In the genomic region with DNA sequence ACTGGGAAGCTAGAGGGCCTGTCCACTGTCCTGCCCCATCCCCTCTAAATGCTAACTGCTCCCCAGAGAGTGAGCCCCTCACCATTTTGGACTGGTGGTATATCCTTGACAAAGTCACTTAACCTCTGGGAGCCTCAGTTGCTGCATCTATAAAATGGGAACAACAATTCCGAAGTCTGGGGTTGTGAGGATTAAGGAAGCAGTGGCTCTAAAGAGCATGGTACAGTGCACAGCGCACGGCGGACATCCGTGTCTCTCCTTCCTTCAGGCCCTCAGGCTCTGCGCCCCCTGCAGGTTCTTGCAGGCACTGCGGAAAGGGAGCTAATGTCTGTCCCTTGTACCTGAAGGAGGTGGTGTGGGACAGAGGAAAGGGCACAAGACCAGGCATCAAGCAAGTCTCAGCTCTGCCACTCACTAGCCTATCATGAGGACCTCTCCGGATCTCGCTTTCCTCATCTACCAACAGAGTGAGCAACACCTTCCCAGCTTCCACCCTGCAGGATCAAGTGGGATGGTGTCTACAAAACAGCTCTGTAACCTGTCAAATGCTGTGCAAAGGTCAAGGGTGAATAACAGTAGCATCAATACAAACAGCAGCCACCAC, we compare ENCODE assay signal across 8 cellular contexts. TPM values are rescaled to one million over a fixed set of nuclear protein-coding genes. Genes with fewer than 3 reads are reported as not detected.
DNase-seq lines count a peak whose midpoint lies in the region; ATAC-seq and TF ChIP-seq lines count a peak whose summit lies in the region.

No MANE protein-coding gene starts in this region.

- no peak overlapping the region for H3K27ac Mint-ChIP-seq in CD14-positive monocyte

- H3K4me3 ChIP-seq in HAP-1 (no peak overlapping the region), SJSA1 (no peak overlapping the region), left ventricle myocardium inferior (no peak overlapping the region), spleen (no peak overlapping the region)

- DNase-seq in CD14-positive monocyte (ENCODE audit: low spot score) (peak; percentile 77), HAP-1 (ENCODE audit: low spot score in 2 of 2) (peak; percentile 42 to 91), SJSA1 (ENCODE audit: low read depth in 1 of 2, low spot score in 2 of 2) (peak; percentile 71 to 80), left ventricle myocardium inferior (peak; percentile 75), spleen (peak; percentile 93)
- peak; percentile 57 to 80 (median 78) for DNase-seq in activated naive CD4-positive, alpha-beta T cell (lab: John Stamatoyannopoulos, UW)

- ATAC-seq in GM21786 (IDR thresholded peaks at IDR 0.05; ENCODE audit: unreplicated experiment) (no peak), HG02759 (IDR thresholded peaks at IDR 0.05; ENCODE audit: unreplicated experiment) (no peak)

- H3K9me3 Mint-ChIP-seq in CD14-positive monocyte: peaks cover 0 to 7% (median 0%) of the 10 kb centered on the region in 7 donors

- no peak for TF ChIP-seq POLR2A in spleen (IDR thresholded peaks at IDR 0.05)

- H3K4me1 Mint-ChIP-seq in CD14-positive monocyte: peaks cover 5% of the 10 kb centered on the region

- intact Hi-C loops in CD14-positive monocyte (cut with micrococcal nuclease) (loop anchor here in 1 of 2 donors (1.0 kb wide), 1 partner anchor 8 kb away; no protein-coding TSS in a partner anchor), left ventricle myocardium inferior (cut with micrococcal nuclease) (no loop called here), spleen (cut with DNase I; ENCODE audit: low total_unique reads) (no loop called here)

- H3K4me3 Mint-ChIP-seq in CD14-positive monocyte: peak overlapping the region in 1 of 2 donors; percentile 26

- H3K36me3 ChIP-seq in HAP-1 (replicated peaks) (no peaks in the 10 kb centered on the region), SJSA1 (peaks cover 73% of the 10 kb centered on the region), left ventricle myocardium inferior (peaks cover 40% of the 10 kb centered on the region), spleen (peaks cover 0 to 100% (median 61%) of the 10 kb centered on the region in 6 donors)

- TF ChIP-seq CTCF in CD14-positive monocyte (IDR thresholded peaks at IDR 0.05) (peak; percentile 98), left ventricle myocardium inferior (IDR thresholded peaks at IDR 0.05; ENCODE audit: borderline replicate concordance) (peak; percentile 87), spleen (IDR thresholded peaks at IDR 0.05 in 8 of 11, conservative IDR thresholded peaks at IDR 0.05 in 3 of 11) (peak; percentile 85 to 96 (median 90))

- H3K27ac ChIP-seq in SJSA1 (no peak overlapping the region), left ventricle myocardium inferior (replicated peaks) (peak overlapping the region; percentile 99), spleen (peak overlapping the region in 5 of 8 donors; percentile 25 to 64 (median 58))

- no peaks in the 10 kb centered on the region for H3K27me3 ChIP-seq in HAP-1 (ENCODE audit: low read depth)
- H3K27me3 ChIP-seq in SJSA1 (replicated peaks): no peaks in the 10 kb centered on the region
- no peaks in the 10 kb centered on the region for H3K27me3 ChIP-seq in left ventricle myocardium inferior (ENCODE audit: low read depth)
- H3K27me3 ChIP-seq in spleen (replicated peaks in 1 of 7): no peaks in the 10 kb centered on the region

- WGBS in spleen, 5 donors: 46 to 63% (median 57%) methylated on average over 9 of the region's 9 CpGs

- peaks cover 12 to 45% (median 38%) of the 10 kb centered on the region in 3 donors for H3K27me3 Mint-ChIP-seq in CD14-positive monocyte (ENCODE audit: low read depth in 3 of 3)

- H3K36me3 Mint-ChIP-seq in CD14-positive monocyte: peaks cover 98 to 100% of the 10 kb centered on the region in 2 donors

- in situ Hi-C loops in HAP-1 (cut with MboI; ENCODE audit: low sequenced_read_pairs): no loop called here

- H3K4me1 ChIP-seq in HAP-1 (peaks cover 6% of the 10 kb centered on the region), SJSA1 (replicated peaks) (peaks cover 13% of the 10 kb centered on the region), left ventricle myocardium inferior (peaks cover 77% of the 10 kb centered on the region), spleen (peaks cover 7 to 56% (median 26%) of the 10 kb centered on the region in 6 donors)

- H3K9me3 ChIP-seq in HAP-1: no peaks in the 10 kb centered on the region
- no peaks in the 10 kb centered on the region for H3K9me3 ChIP-seq in SJSA1 (replicated peaks)
- no peaks in the 10 kb centered on the region for H3K9me3 ChIP-seq in left ventricle myocardium inferior (replicated peaks)
- H3K9me3 ChIP-seq in spleen: no peaks in the 10 kb centered on the region

RNA-seq across cellular contexts. Expression of a gene that starts 20.1 kb away (rescaled TPM):
- polyA plus RNA-seq in CD14-positive monocyte (10 to 100 TPM; 10.6 to 23.3 TPM), spleen (10 to 100 TPM; 17.2 to 44.4 (median 24.1) TPM)
- 67.2 and 82.6 TPM in 2 replicates for total RNA-seq in SJSA1 (2014; rRNA removed; shearing (Covaris generic))
- total RNA-seq in left ventricle myocardium inferior (54.7 TPM), spleen (100 to 1,000 TPM in 5 of 7 donors, 10 to 100 TPM in 2; 95.3 to 142 (median 124) TPM)
